8 cellular contexts compared by ENCODE assay signal in genomic region chr9:75001719-75002421, GRCh38. TPM values are rescaled to one million over a fixed set of nuclear protein-coding genes. Genes with fewer than 3 reads are reported as not detected.
A peak's percentile ranks its signal among the peaks of the same experiment; 100 is the strongest.
DNase-seq lines count a peak whose midpoint lies in the region; ATAC-seq and TF ChIP-seq lines count a peak whose summit lies in the region.

No MANE protein-coding gene starts in this region.

- no peak overlapping the region for H4K8ac ChIP-seq in H9 (replicated peaks; ENCODE audit: insufficient read length, low read depth, low read length)

- H3K4me1 Mint-ChIP-seq in H9 (0 out of 4 replicates have a peak, but pooled peaks cover 0 to under 1% of the 10 kb centered on the region in 2 experiments), memory B cell (peaks cover 3% of the 10 kb centered on the region)

- no peak for TF ChIP-seq POLR2A in vagina (IDR thresholded peaks at IDR 0.05)

- peak; percentile 89 for ATAC-seq in memory B cell (ENCODE audit: low read depth)

- no peak overlapping the region for H3K18ac ChIP-seq in H9 (ENCODE audit: insufficient read length, low read depth, low read length)

- no peaks in the 10 kb centered on the region for H3K79me1 ChIP-seq in H9 (ENCODE audit: insufficient read depth, low read depth, low read length, poor library complexity, severe bottlenecking)

- H3K4ac ChIP-seq in H9 (ENCODE audit: low read depth, low read length), result no peak overlapping the region

- no CpG with 5 or more reads among the region's 4 CpGs for WGBS in H9 (ENCODE audit: extremely low coverage, insufficient read length, low lambda C conversion rate)

- H3T11ph ChIP-seq in H9 (ENCODE audit: low read length), result no peak overlapping the region

- no peak overlapping the region for H2BK15ac ChIP-seq in H9 (ENCODE audit: low read depth, low read length)

- DNase-seq in stimulated activated CD4-positive, alpha-beta T cell treated with anti-CD3 and anti-CD28 coated beads, Interleukin-4, amount 100 ng/mL, for 24 hours, result peak; percentile 11
- no peak for DNase-seq in stimulated activated CD4-positive, alpha-beta T cell treated with anti-CD3 and anti-CD28 coated beads, Interleukin-1b, Interleukin-23, amount 100 ng/mL, for 48 hours
- DNase-seq in H9 (no peak), LHCN-M2 (ENCODE audit: low read depth) (peak; percentile 80), RKO (ENCODE audit: low spot score) (peak; percentile 87), memory B cell (ENCODE audit: low spot score in 2 of 2) (peak in 1 of 2 donors; percentile 64), vagina (ENCODE audit: extremely low spot score in 2 of 2) (no peak)
- peak; percentile 11 for DNase-seq in effector CD4-positive, alpha-beta T cell

- H3K9me3 ChIP-seq in H9 (ENCODE audit: control insufficient read depth, low read depth, low read length) (no peaks in the 10 kb centered on the region), vagina (no peaks in the 10 kb centered on the region)

- H4K20me1 ChIP-seq in H9 (ENCODE audit: control insufficient read depth, insufficient read depth, insufficient read length), result no peaks in the 10 kb centered on the region

- H3K36me3 ChIP-seq in vagina, result no peaks in the 10 kb centered on the region

- H2BK120ac ChIP-seq in H9 (ENCODE audit: low read depth, low read length, poor library complexity, severe bottlenecking), result no peak overlapping the region

- H2AK5ac ChIP-seq in H9 (ENCODE audit: insufficient read length, low read length), result no peak overlapping the region

- intact Hi-C loops in vagina (cut with DNase I), result loop anchor here (2.0 to 10.0 kb wide), 2 partner anchors 47 to 227 kb away; partner anchors contain the start of gene C9orf40

- H3K56ac ChIP-seq in H9 (ENCODE audit: insufficient read length, low read depth, low read length), result no peak overlapping the region

- H3K4me2 ChIP-seq in H9 (ENCODE audit: insufficient read depth, insufficient read length, low read length), result no peak overlapping the region

- H3K4me3 ChIP-seq in vagina, result no peak overlapping the region

- H2BK12ac ChIP-seq in H9 (ENCODE audit: insufficient read length, low read depth, low read length), result no peak overlapping the region

- H3K27me3 ChIP-seq in H9 (ENCODE audit: insufficient read depth, low read length) (no peaks in the 10 kb centered on the region), vagina (no peaks in the 10 kb centered on the region)

- no peaks in the 10 kb centered on the region for H3K79me2 ChIP-seq in H9 (ENCODE audit: insufficient read depth, low read length)

- H3K4me1 ChIP-seq in H9 (ENCODE audit: insufficient read depth, low read length) (no peaks in the 10 kb centered on the region), vagina (no peaks in the 10 kb centered on the region)

- no peak overlapping the region for H3K9ac ChIP-seq in H9 (ENCODE audit: extremely low read depth, insufficient read length, low read length)

- H3K27ac ChIP-seq in H9 (ENCODE audit: insufficient read length, low read depth, low read length) (no peak overlapping the region), vagina (no peak overlapping the region)

- H2AFZ ChIP-seq in H9 (ENCODE audit: low read length), result no peak overlapping the region

- no peak overlapping the region for H4K5ac ChIP-seq in H9 (ENCODE audit: insufficient read length, low read depth, low read length)

- H3K9me3 Mint-ChIP-seq in H9 (no peaks in the 10 kb centered on the region), memory B cell (no peaks in the 10 kb centered on the region)

- H3K23ac ChIP-seq in H9 (ENCODE audit: insufficient read length, low read depth, low read length), result no peak overlapping the region

- no peak overlapping the region for H2BK5ac ChIP-seq in H9 (ENCODE audit: insufficient read length, low read length)

- no peak overlapping the region for H3K14ac ChIP-seq in H9 (ENCODE audit: insufficient read depth, low read length)

- H3K4me3 Mint-ChIP-seq in H9, result no peak overlapping the region
- H3K4me3 Mint-ChIP-seq in memory B cell, result no peak overlapping the region

- H2BK20ac ChIP-seq in H9 (ENCODE audit: low read depth, low read length, poor library complexity, severe bottlenecking), result no peak overlapping the region

- H4K91ac ChIP-seq in H9 (ENCODE audit: insufficient read length, low read depth, low read length), result no peak overlapping the region

- H3K27ac Mint-ChIP-seq in H9, result no peak overlapping the region
- no peak overlapping the region for H3K27ac Mint-ChIP-seq in memory B cell

- H3K27me3 Mint-ChIP-seq in H9 (ENCODE audit: low read depth) (no peaks in the 10 kb centered on the region), memory B cell (no peaks in the 10 kb centered on the region)

- TF ChIP-seq CTCF in H9 (conservative IDR thresholded peaks at IDR 0.05) (peak; percentile 84), vagina (IDR thresholded peaks at IDR 0.05) (peak; percentile 70 to 83 (median 83))

- H3K23me2 ChIP-seq in H9 (ENCODE audit: insufficient read length, low read depth, low read length, poor library complexity, severe bottlenecking), result no peaks in the 10 kb centered on the region

- H3K36me3 Mint-ChIP-seq in H9 (ENCODE audit: insufficient read depth in 1 of 3, low read depth in 3 of 3) (peaks cover 0 to 25% (median 24%) of the 10 kb centered on the region in 3 experiments; a peak in 6 of 7 replicates), memory B cell (peaks cover 14% of the 10 kb centered on the region)

RNA-seq across cellular contexts. Expression of gene CARNMT1, which starts 26.2 kb away (rescaled TPM):
- 34.9 and 38.2 TPM in 2 replicates for total RNA-seq in H9 (2021)
- total RNA-seq in LHCN-M2 (2014; rRNA removed), result 35.3 and 42.5 TPM in 2 replicates
- 2.9 TPM for polyA plus RNA-seq in LHCN-M2 (2012)
- total RNA-seq in vagina, result 15.5 TPM

RNA-seq across cellular contexts. Expression of gene C9orf40, which starts 49.2 kb away (rescaled TPM):
- total RNA-seq in H9 (2021) (10.3 and 11.4 TPM in 2 replicates), LHCN-M2 (2014; rRNA removed) (17.3 and 18.1 TPM in 2 replicates), vagina (5.6 TPM)
- 7.2 TPM for polyA plus RNA-seq in LHCN-M2 (2012)

Comparison
In these comparisons a context has a peak if more than half of its experiments do, and no peak if none do; other contexts are left out.
1. DNase-seq: peak in stimulated activated CD4-positive, alpha-beta T cell treated with anti-CD3 and anti-CD28 coated beads, Interleukin-4, amount 100 ng/mL, for 24 hours (single experiment), LHCN-M2 (single experiment), RKO (single experiment) and effector CD4-positive, alpha-beta T cell (single experiment); none in stimulated activated CD4-positive, alpha-beta T cell treated with anti-CD3 and anti-CD28 coated beads, Interleukin-1b, Interleukin-23, amount 100 ng/mL, for 48 hours (single experiment), H9 (single experiment) and vagina (0 of 2).